In genomic region chr6:122063090-122063489, GRCh38 we compare ENCODE assay signal across 29 cellular contexts.
A peak's percentile ranks its signal among the peaks of the same experiment; 100 is the strongest.
DNase-seq lines count a peak whose midpoint lies in the region; TF ChIP-seq lines count a peak whose summit lies in the region.
"Had no signal": no experiment of that assay in that cellular context is flagged by ENCODE, and none has a peak within 500 bp of the region (broad histone marks: within the 10 kb centered on the region; RNA-seq: fewer than 3 reads in every experiment).

No MANE protein-coding gene starts in this region.

- no peak overlapping the region for H3K4me3 Mint-ChIP-seq in activated T-helper 2 cell treated with anti-CD3 and anti-CD28 coated beads, Interferon-gamma antibody, Interleukin-2, Interleukin-4, amounts not matched to agents 10 μg/mL and 5 μg/mL and 100 μg/mL, durations not matched to agents 14 hours and 24 hours and 36 hours (ENCODE audit: low read depth)
- H3K4me3 Mint-ChIP-seq: activated CD4-positive, alpha-beta T cell treated with anti-CD3 and anti-CD28 coated beads, Interleukin-2, amount 10 ng/mL, durations not matched to agents 7 days and 5 days; activated T-helper 1 cell treated with anti-CD3 and anti-CD28 coated beads, Interleukin-12 subunit alpha, Interleukin-12 subunit beta, Interleukin-2, Interleukin-4 antibody, amounts not matched to agents 30 ng/mL and 10 ng/mL and 1 ng/mL, durations not matched to agents 14 hours and 24 hours and 36 hours; nephron progenitor cell had no signal

- H3K27me3 ChIP-seq in WERI-Rb-1 (ENCODE audit: insufficient read depth, low read depth, severe bottlenecking): no peaks in the 10 kb centered on the region
- H3K27me3 ChIP-seq in right atrium auricular region: no peaks in the 10 kb centered on the region
- H3K27me3 ChIP-seq: BLaER1, gastrocnemius medialis, right lobe of liver, testis, vagina had no signal

- H3K27me3 Mint-ChIP-seq in activated T-helper 2 cell treated with anti-CD3 and anti-CD28 coated beads, Interferon-gamma antibody, Interleukin-2, Interleukin-4, amounts not matched to agents 10 μg/mL and 5 μg/mL and 100 μg/mL, durations not matched to agents 14 hours and 24 hours and 36 hours (ENCODE audit: low read depth): no peaks in the 10 kb centered on the region
- H3K27me3 Mint-ChIP-seq: activated CD4-positive, alpha-beta T cell treated with anti-CD3 and anti-CD28 coated beads, Interleukin-2, amount 10 ng/mL, durations not matched to agents 7 days and 5 days had no signal

- H3K27ac ChIP-seq in WERI-Rb-1 (no peak overlapping the region), right atrium auricular region (no peak overlapping the region)
- H3K27ac ChIP-seq: BLaER1, gastrocnemius medialis, right lobe of liver, testis, vagina had no signal

- intact Hi-C loops in activated T-helper 2 cell treated with anti-CD3 and anti-CD28 coated beads, Interferon-gamma antibody, Interleukin-2, Interleukin-4, amounts not matched to agents 10 μg/mL and 5 μg/mL and 100 μg/mL, durations not matched to agents 14 hours and 24 hours and 36 hours (cut with micrococcal nuclease): no loop called here

- TF ChIP-seq CTCF in WERI-Rb-1 (IDR thresholded peaks at IDR 0.05; ENCODE audit: low read depth, low read length): no peak
- TF ChIP-seq CTCF in right atrium auricular region (IDR thresholded peaks at IDR 0.05): no peak

- H3K9me3 ChIP-seq in WERI-Rb-1 (ENCODE audit: severe bottlenecking) (no peaks in the 10 kb centered on the region), right atrium auricular region (no peaks in the 10 kb centered on the region)
- H3K9me3 ChIP-seq: BLaER1, Caco-2, gastrocnemius medialis, right lobe of liver, testis, vagina had no signal

- no peak overlapping the region for H3K27ac Mint-ChIP-seq in activated T-helper 2 cell treated with anti-CD3 and anti-CD28 coated beads, Interferon-gamma antibody, Interleukin-2, Interleukin-4, amounts not matched to agents 10 μg/mL and 5 μg/mL and 100 μg/mL, durations not matched to agents 14 hours and 24 hours and 36 hours
- H3K27ac Mint-ChIP-seq: activated CD4-positive, alpha-beta T cell treated with anti-CD3 and anti-CD28 coated beads, Interleukin-2, amount 10 ng/mL, durations not matched to agents 7 days and 5 days; activated naive CD4-positive, alpha-beta T cell treated with anti-CD3 and anti-CD28 coated beads, Interleukin-2, amount 50 U/mL, for 72 hours; activated T-helper 1 cell treated with anti-CD3 and anti-CD28 coated beads, Interleukin-12 subunit alpha, Interleukin-12 subunit beta, Interleukin-2, Interleukin-4 antibody, amounts not matched to agents 30 ng/mL and 10 ng/mL and 1 ng/mL, durations not matched to agents 14 hours and 24 hours and 36 hours; nephron progenitor cell had no signal

- H3K36me3 ChIP-seq in WERI-Rb-1: no peaks in the 10 kb centered on the region
- no peaks in the 10 kb centered on the region for H3K36me3 ChIP-seq in right atrium auricular region
- H3K36me3 ChIP-seq: BLaER1, gastrocnemius medialis, right lobe of liver, vagina had no signal

- H3K4me1 ChIP-seq in right atrium auricular region: no peaks in the 10 kb centered on the region
- H3K4me1 ChIP-seq: Caco-2, right lobe of liver, testis had no signal

- no peaks in the 10 kb centered on the region for H3K9me3 Mint-ChIP-seq in activated T-helper 2 cell treated with anti-CD3 and anti-CD28 coated beads, Interferon-gamma antibody, Interleukin-2, Interleukin-4, amounts not matched to agents 10 μg/mL and 5 μg/mL and 100 μg/mL, durations not matched to agents 14 hours and 24 hours and 36 hours
- H3K9me3 Mint-ChIP-seq: activated CD4-positive, alpha-beta T cell treated with anti-CD3 and anti-CD28 coated beads, Interleukin-2, amount 10 ng/mL, durations not matched to agents 7 days and 5 days; activated naive CD4-positive, alpha-beta T cell treated with anti-CD3 and anti-CD28 coated beads, Interleukin-2, amount 50 U/mL, for 72 hours; activated T-helper 1 cell treated with anti-CD3 and anti-CD28 coated beads, Interleukin-12 subunit alpha, Interleukin-12 subunit beta, Interleukin-2, Interleukin-4 antibody, amounts not matched to agents 30 ng/mL and 10 ng/mL and 1 ng/mL, durations not matched to agents 14 hours and 24 hours and 36 hours; nephron progenitor cell had no signal

- H3K4me3 ChIP-seq in WERI-Rb-1 (ENCODE audit: low read depth, low read length): no peak overlapping the region
- H3K4me3 ChIP-seq in right atrium auricular region: no peak overlapping the region
- H3K4me3 ChIP-seq: BLaER1, gastrocnemius medialis, right lobe of liver, testis, vagina had no signal

- DNase-seq in DMS114 treated with DMSO at 0.1 percent for 48 hours (lab: John Stamatoyannopoulos, UW; ENCODE audit: unreplicated experiment): peak; percentile 79
- peak; percentile 4 for DNase-seq in NCI-H2107 (lab: John Stamatoyannopoulos, UW)
- DNase-seq in WERI-Rb-1: peak; percentile 19
- peak; percentile 55 for DNase-seq in left kidney (ENCODE audit: low read depth, low spot score)
- no peak for DNase-seq in right atrium auricular region (ENCODE audit: low spot score)
- DNase-seq in amniotic stem cell (lab: John Stamatoyannopoulos, UW): no peak
- DNase-seq in activated T-helper 2 cell treated with anti-CD3 and anti-CD28 coated beads, Interferon-gamma antibody, Interleukin-2, Interleukin-4, amounts not matched to agents 10 μg/mL and 5 μg/mL and 100 μg/mL, durations not matched to agents 14 hours and 24 hours and 36 hours (ENCODE audit: low spot score): no peak
- DNase-seq in NK-92 treated with Interleukin-12 subunit alpha and Interleukin-12 subunit beta, amount 100 ng/mL, for 24 hours (lab: John Stamatoyannopoulos, UW): no peak
- DNase-seq: ACHN; activated CD4-positive, alpha-beta T cell treated with anti-CD3 and anti-CD28 coated beads, Interleukin-2, amount 10 ng/mL, durations not matched to agents 7 days and 5 days; Caco-2; cerebellar nuclear complex; DMS79 treated with DMSO at 0.1 percent for 48 hours; effector CD4-positive, alpha-beta T cell; gastrocnemius medialis; GOT3; islet precursor cell; KG1; NCI-H510A; nephron progenitor cell; right lobe of liver; stimulated activated CD4-positive, alpha-beta T cell treated with anti-CD3 and anti-CD28 coated beads, Interleukin-12 subunit alpha, Interleukin-12 subunit beta, amount 100 ng/mL, for 4 hours; stimulated activated CD4-positive, alpha-beta T cell treated with anti-CD3 and anti-CD28 coated beads, Interleukin-4, amount 100 ng/mL, for 4 hours; stimulated activated naive CD4-positive, alpha-beta T cell; testis had no signal

- no peaks in the 10 kb centered on the region for H3K36me3 Mint-ChIP-seq in activated T-helper 2 cell treated with anti-CD3 and anti-CD28 coated beads, Interferon-gamma antibody, Interleukin-2, Interleukin-4, amounts not matched to agents 10 μg/mL and 5 μg/mL and 100 μg/mL, durations not matched to agents 14 hours and 24 hours and 36 hours (ENCODE audit: low read depth)
- H3K36me3 Mint-ChIP-seq: activated naive CD4-positive, alpha-beta T cell treated with anti-CD3 and anti-CD28 coated beads, Interleukin-2, amount 50 U/mL, for 72 hours had no signal

- no peaks in the 10 kb centered on the region for H3K4me1 Mint-ChIP-seq in activated T-helper 2 cell treated with anti-CD3 and anti-CD28 coated beads, Interferon-gamma antibody, Interleukin-2, Interleukin-4, amounts not matched to agents 10 μg/mL and 5 μg/mL and 100 μg/mL, durations not matched to agents 14 hours and 24 hours and 36 hours (ENCODE audit: low read depth)
- H3K4me1 Mint-ChIP-seq: activated CD4-positive, alpha-beta T cell treated with anti-CD3 and anti-CD28 coated beads, Interleukin-2, amount 10 ng/mL, durations not matched to agents 7 days and 5 days had no signal

Comparison
In these comparisons a context has a peak if more than half of its experiments do, and no peak if none do; other contexts are left out.
1. DNase-seq: peak in DMS114 treated with DMSO at 0.1 percent for 48 hours (single experiment), NCI-H2107 (single experiment), WERI-Rb-1 (single experiment) and left kidney (single experiment); none in right atrium auricular region (single experiment), amniotic stem cell (single experiment), activated T-helper 2 cell treated with anti-CD3 and anti-CD28 coated beads, Interferon-gamma antibody, Interleukin-2, Interleukin-4, amounts not matched to agents 10 μg/mL and 5 μg/mL and 100 μg/mL, durations not matched to agents 14 hours and 24 hours and 36 hours (single experiment) and NK-92 treated with Interleukin-12 subunit alpha and Interleukin-12 subunit beta, amount 100 ng/mL, for 24 hours (single experiment).